Comparison of ENCODE assay signal across 6 cellular contexts in genomic region chr16:30064746-30065111, GRCh38. TPM values are rescaled to one million over a fixed set of nuclear protein-coding genes. Genes with fewer than 3 reads are reported as not detected.
DNase-seq lines count a peak whose midpoint lies in the region; ATAC-seq, FAIRE-seq and TF ChIP-seq lines count a peak whose summit lies in the region.

No MANE protein-coding gene starts in this region.

- peak overlapping the region; percentile 93 for H3K27ac ChIP-seq in astrocyte (ENCODE audit: low read depth, low read length)

- H4K20me1 ChIP-seq in astrocyte (ENCODE audit: insufficient read depth, low read length) = peaks cover 39% of the 10 kb centered on the region

- peak overlapping the region; percentile 98 for H3K4me3 Mint-ChIP-seq in astrocyte (ENCODE audit: unreplicated experiment)
- H3K4me3 Mint-ChIP-seq in naive B cell = peak overlapping the region; percentile 91 to 100 (median 99)

- H3K9me3 Mint-ChIP-seq in astrocyte (ENCODE audit: unreplicated experiment) (no peaks in the 10 kb centered on the region), naive B cell (no peaks in the 10 kb centered on the region)

- H3K4me1 Mint-ChIP-seq in astrocyte (ENCODE audit: low read depth, unreplicated experiment) = peaks cover 21% of the 10 kb centered on the region
- H3K4me1 Mint-ChIP-seq in naive B cell = peaks cover 21 to 39% (median 29%) of the 10 kb centered on the region in 3 donors

- H3K27me3 Mint-ChIP-seq in astrocyte (ENCODE audit: low read depth, unreplicated experiment) (no peaks in the 10 kb centered on the region), naive B cell (no peaks in the 10 kb centered on the region)

- ATAC-seq in GM19455 (IDR thresholded peaks at IDR 0.05; ENCODE audit: unreplicated experiment) = peak; percentile 31
- ATAC-seq in naive B cell (ENCODE audit: low read depth in 2 of 2) = no peak

- peak overlapping the region; percentile 65 for H3K4me3 ChIP-seq in astrocyte (ENCODE audit: insufficient read depth, low read depth, low read length)

- H3K4me1 ChIP-seq in astrocyte (ENCODE audit: insufficient read depth, low read length) = peaks cover 48% of the 10 kb centered on the region

- TF ChIP-seq CTCF in astrocyte (IDR thresholded peaks at IDR 0.05; ENCODE audit: insufficient read depth, low read depth, low read length) = no peak

- H3K79me2 ChIP-seq in astrocyte (ENCODE audit: insufficient read depth, low read length) = peaks cover 40% of the 10 kb centered on the region

- H3K9me3 ChIP-seq in astrocyte (ENCODE audit: insufficient read depth, low read depth, low read length) = no peaks in the 10 kb centered on the region

- peak overlapping the region; percentile 89 for H2AFZ ChIP-seq in astrocyte (ENCODE audit: low read depth, low read length)

- DNase-seq in astrocyte (ENCODE audit: low read depth) (no peak), naive B cell (no peak), dedifferentiated amniotic fluid mesenchymal stem cell (ENCODE audit: extremely low spot score) (no peak), glomerular visceral epithelial cell (ENCODE audit: extremely low spot score) (no peak), dermis blood vessel endothelial cell (no peak)

- no peak for FAIRE-seq in astrocyte (lab: Jason Lieb, UNC)

- peak overlapping the region; percentile 88 for H3K9ac ChIP-seq in astrocyte (ENCODE audit: low read length)

- H3K27me3 ChIP-seq in astrocyte (ENCODE audit: insufficient read depth, low read length) = no peaks in the 10 kb centered on the region

- H3K27ac Mint-ChIP-seq in astrocyte (ENCODE audit: unreplicated experiment) (peak overlapping the region; percentile 93), naive B cell (peak overlapping the region; percentile 88 to 99 (median 98))

- H3K36me3 ChIP-seq in astrocyte (ENCODE audit: insufficient read depth, low read length) = peaks cover 26% of the 10 kb centered on the region

- H3K36me3 Mint-ChIP-seq in astrocyte (ENCODE audit: low read depth, unreplicated experiment) (peaks cover 30% of the 10 kb centered on the region), naive B cell (peaks cover 0 to 4% of the 10 kb centered on the region in 2 donors)

- H3K4me2 ChIP-seq in astrocyte (ENCODE audit: low read length) = peak overlapping the region; percentile 92

RNA-seq across cellular contexts. Expression of gene ALDOA, which starts 0.8 kb away (rescaled TPM):
- 1,795 and 1,830 TPM in 2 replicates for total RNA-seq in astrocyte
- 100 to 1,000 TPM; 627 to 911 (median 721) TPM for polyA plus RNA-seq in naive B cell (ENCODE audit: low read depth in 6 of 6)
- 286 and 586 TPM in 2 replicates for total RNA-seq in dermis blood vessel endothelial cell

RNA-seq across cellular contexts. Expression of gene PPP4C, which starts 11.1 kb away (rescaled TPM):
- total RNA-seq in astrocyte (140 TPM in 2 replicates), dermis blood vessel endothelial cell (220 and 256 TPM in 2 replicates)
- polyA plus RNA-seq in naive B cell (ENCODE audit: low read depth in 6 of 6) = 100 to 1,000 TPM; 180 to 273 (median 206) TPM

RNA-seq across cellular contexts. Expression of gene TBX6, which starts 27.0 kb away (rescaled TPM):
- 0.22 and 0.27 TPM in 2 replicates for total RNA-seq in astrocyte
- under 1 TPM; 0.18 to 0.64 (median 0.41) TPM for polyA plus RNA-seq in naive B cell (ENCODE audit: low read depth in 6 of 6)
- 0.17 and 0.23 TPM in 2 replicates for total RNA-seq in dermis blood vessel endothelial cell

RNA-seq across cellular contexts. Expression of gene YPEL3, which starts 31.3 kb away (rescaled TPM):
- total RNA-seq in astrocyte (20.5 and 25.2 TPM in 2 replicates), dermis blood vessel endothelial cell (25.0 and 28.2 TPM in 2 replicates)
- polyA plus RNA-seq in naive B cell (ENCODE audit: low read depth in 6 of 6) = 100 to 1,000 TPM; 214 to 383 (median 284) TPM

RNA-seq across cellular contexts. Expression of gene TLCD3B, which starts 33.7 kb away (rescaled TPM):
- total RNA-seq in astrocyte (1.4 and 1.9 TPM in 2 replicates), dermis blood vessel endothelial cell (0.47 TPM in 1 of 2 replicates, not detected in the other)
- polyA plus RNA-seq in naive B cell (ENCODE audit: low read depth in 6 of 6) = not detected
